In the genomic region with DNA sequence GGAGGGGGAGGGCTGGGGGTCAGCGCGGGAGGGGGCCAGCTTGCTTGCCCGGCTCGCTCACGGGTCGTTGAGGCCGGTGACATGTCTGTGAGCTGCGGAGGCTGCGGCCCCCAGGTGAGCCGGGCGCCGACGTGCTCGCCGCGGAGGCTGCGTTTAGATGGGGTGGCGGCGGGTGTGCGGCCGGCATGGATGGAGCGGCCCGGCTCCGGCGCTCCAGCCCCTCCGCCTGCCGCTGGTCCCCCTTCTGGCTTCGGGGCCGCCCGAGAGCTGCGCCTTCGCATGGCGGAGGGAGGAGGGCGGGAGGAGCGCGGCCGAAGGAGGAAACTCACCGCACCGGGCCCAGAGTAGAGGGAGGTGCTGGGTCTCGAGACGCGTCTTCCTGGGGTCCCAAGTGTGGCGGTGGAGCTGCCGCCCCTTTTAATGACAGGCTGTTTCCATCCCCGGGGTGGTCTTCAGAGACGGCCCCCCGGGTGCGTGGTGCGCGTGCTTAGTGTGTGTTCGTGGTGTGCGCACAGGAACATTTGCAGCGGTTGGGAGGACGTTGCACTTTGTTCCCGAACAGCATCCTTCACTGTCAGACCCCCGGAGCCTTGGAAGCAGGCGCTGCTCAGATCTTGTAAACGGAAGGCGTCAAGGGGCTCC, we compare ENCODE assay signal across 8 cellular contexts. TPM values are rescaled to one million over a fixed set of nuclear protein-coding genes. Genes with fewer than 3 reads are reported as not detected.
DNase-seq lines count a peak whose midpoint lies in the region; ATAC-seq and TF ChIP-seq lines count a peak whose summit lies in the region.

TSS of gene AKAP11 (plus strand) at position 38 of the 642 bp plus-strand sequence. CDS start 14,197 bp downstream, outside the sequence.

- peaks cover 6% of the 10 kb centered on the region for H3F3A ChIP-seq in SK-N-SH (replicated peaks; ENCODE audit: insufficient read depth)

- intact Hi-C loops in CD4-positive, alpha-beta T cell (cut with DNase I, micrococcal nuclease), result loop anchor here (5.0 to 10.0 kb wide), 7 partner anchors 123 to 1257 kb away; partner anchors contain the start of genes ELF1 (in 1 of the 2), MTRF1 (in 1 of the 2), VWA8 (in 1 of the 2) and WBP4 (in 1 of the 2)
- intact Hi-C loops in left ventricle myocardium superior (cut with micrococcal nuclease), result no loop called here

- peak in 9 of 10 experiments; percentile 8 to 54 (median 33) for DNase-seq in CD4-positive, alpha-beta T cell
- no peak for DNase-seq in SK-N-SH
- DNase-seq in left ventricle myocardium superior, result no peak
- DNase-seq in putamen (ENCODE audit: low spot score), result peak; percentile 45
- DNase-seq in GM19240 (ENCODE audit: insufficient read length, low spot score), result no peak

- H3K4me1 Mint-ChIP-seq in CD4-positive, alpha-beta T cell (ENCODE audit: low read depth), result peaks cover 53% of the 10 kb centered on the region

- H3K27me3 Mint-ChIP-seq in CD4-positive, alpha-beta T cell, result no peaks in the 10 kb centered on the region

- no peak for TF ChIP-seq CTCF in CD4-positive, alpha-beta T cell (IDR thresholded peaks at IDR 0.05)
- no peak for TF ChIP-seq CTCF in SK-N-SH (IDR thresholded peaks at IDR 0.05)

- no peaks in the 10 kb centered on the region for H3K27me3 ChIP-seq in CD4-positive, alpha-beta T cell (ENCODE audit: control insufficient read depth, insufficient read depth, low read length)
- H3K27me3 ChIP-seq in SK-N-SH (ENCODE audit: insufficient read depth), result no peaks in the 10 kb centered on the region

- peak within 1 kb of the TSS; percentile 81 for H3K9ac ChIP-seq in SK-N-SH

- H3K9me3 Mint-ChIP-seq in CD4-positive, alpha-beta T cell, result no peaks in the 10 kb centered on the region

- no peak for TF ChIP-seq RAD21 in SK-N-SH (IDR thresholded peaks at IDR 0.05; ENCODE audit: low read length)

- H3K9me3 ChIP-seq in CD4-positive, alpha-beta T cell (ENCODE audit: control insufficient read depth, low read length), result no peaks in the 10 kb centered on the region
- H3K9me3 ChIP-seq in SK-N-SH, result no peaks in the 10 kb centered on the region

- H3K36me3 Mint-ChIP-seq in CD4-positive, alpha-beta T cell (ENCODE audit: low read depth), result peaks cover 18% of the 10 kb centered on the region

- H3K9me2 ChIP-seq in SK-N-SH, result no peaks in the 10 kb centered on the region

- CTCF ChIA-PET in CD4-positive, alpha-beta T cell (lab: Charles Lee), result interaction anchor here (0.7 kb wide), 1 partner anchor 14 kb away, joined by 3 read pairs; no protein-coding TSS in a partner anchor
- CTCF ChIA-PET in SK-N-SH (lab: Yijun Ruan, JAX), result interaction anchor here (0.8 to 1.3 kb wide), 2 partner anchors 9 to 20 kb away, joined by 3 read pairs; no protein-coding TSS in a partner anchor

- H3K4me3 Mint-ChIP-seq in CD4-positive, alpha-beta T cell, result peak within 1 kb of the TSS; percentile 99

- peak within 1 kb of the TSS; percentile 88 to 95 for H3K4me3 ChIP-seq in SK-N-SH (ENCODE audit: low read depth in 2 of 2, low read length in 1 of 2)

- ATAC-seq in CD4-positive, alpha-beta T cell (ENCODE audit: poor library complexity), result peak; percentile 30
- peak; percentile 17 for ATAC-seq in GM19351 (IDR thresholded peaks at IDR 0.05; ENCODE audit: unreplicated experiment)
- ATAC-seq in HG03469 (IDR thresholded peaks at IDR 0.05; ENCODE audit: unreplicated experiment), result peak; percentile 10
- peak; percentile 63 for ATAC-seq in left ventricle myocardium superior

- TF ChIP-seq EP300 in SK-N-SH (IDR thresholded peaks at IDR 0.05; ENCODE audit: borderline replicate concordance in 1 of 2, low read depth in 1 of 2, low read length in 1 of 2), result no peak

- no peaks in the 10 kb centered on the region for H4K20me1 ChIP-seq in SK-N-SH (ENCODE audit: insufficient read depth)

- H3K4me2 ChIP-seq in SK-N-SH, result peak within 1 kb of the TSS; percentile 81

- no peak within 1 kb of the TSS for H3K27ac Mint-ChIP-seq in CD4-positive, alpha-beta T cell

- H2AFZ ChIP-seq in SK-N-SH (ENCODE audit: low read depth), result peak within 1 kb of the TSS; percentile 97

- H3K79me2 ChIP-seq in SK-N-SH (ENCODE audit: insufficient read depth), result peaks cover 41% of the 10 kb centered on the region

- WGBS in SK-N-SH (ENCODE audit: low lambda C conversion rate), result under 1% methylated on average over 33 of the region's 59 CpGs
- WGBS in adipose tissue, 3 donors, result 0% methylated on average over 49 to 59 of the region's 59 CpGs

- POLR2A ChIA-PET in CD4-positive, alpha-beta T cell (lab: Charles Lee), result interaction anchor here (0.7 to 2.6 kb wide), 22 partner anchors 8 to 1253 kb away, joined by 3 to 12 read pairs (median 4); partner anchors contain the start of genes DGKH, ELF1, EPSTI1 and WBP4
- POLR2A ChIA-PET in SK-N-SH (lab: Yijun Ruan, JAX), result interaction anchor here (0.6 kb wide), 1 partner anchor 1173 kb away, joined by 3 read pairs; no protein-coding TSS in a partner anchor

- H3K27ac ChIP-seq in CD4-positive, alpha-beta T cell (ENCODE audit: low read depth, low read length), result peak within 1 kb of the TSS; percentile 91
- peak within 1 kb of the TSS; percentile 90 to 93 for H3K27ac ChIP-seq in SK-N-SH (ENCODE audit: low read depth in 2 of 2, low read length in 1 of 2)
- H3K27ac ChIP-seq in adipose tissue (ENCODE audit: low read depth, low read length), result peak within 1 kb of the TSS; percentile 29

- H3K36me3 ChIP-seq in SK-N-SH (replicated peaks in 1 of 2; ENCODE audit: control insufficient read depth in 1 of 2, insufficient read depth in 2 of 2, low read length in 1 of 2), result peaks cover 0 to 1% of the 10 kb centered on the region in 2 experiments

- H3K4me1 ChIP-seq in SK-N-SH (ENCODE audit: control insufficient read depth in 1 of 2, insufficient read depth in 2 of 2, low read depth in 1 of 2, low read length in 1 of 2), result peaks cover 0 to 10% of the 10 kb centered on the region in 2 experiments; a peak in 3 of 4 replicates

TF ChIP-seq in SK-N-SH, 30 proteins besides CTCF, POLR2A, EP300 and RAD21:
- TF ChIP-seq SIN3A (IDR thresholded peaks at IDR 0.05; ENCODE audit: borderline replicate concordance, low read depth, low read length), result no peak
- TF ChIP-seq, protein P1, sequence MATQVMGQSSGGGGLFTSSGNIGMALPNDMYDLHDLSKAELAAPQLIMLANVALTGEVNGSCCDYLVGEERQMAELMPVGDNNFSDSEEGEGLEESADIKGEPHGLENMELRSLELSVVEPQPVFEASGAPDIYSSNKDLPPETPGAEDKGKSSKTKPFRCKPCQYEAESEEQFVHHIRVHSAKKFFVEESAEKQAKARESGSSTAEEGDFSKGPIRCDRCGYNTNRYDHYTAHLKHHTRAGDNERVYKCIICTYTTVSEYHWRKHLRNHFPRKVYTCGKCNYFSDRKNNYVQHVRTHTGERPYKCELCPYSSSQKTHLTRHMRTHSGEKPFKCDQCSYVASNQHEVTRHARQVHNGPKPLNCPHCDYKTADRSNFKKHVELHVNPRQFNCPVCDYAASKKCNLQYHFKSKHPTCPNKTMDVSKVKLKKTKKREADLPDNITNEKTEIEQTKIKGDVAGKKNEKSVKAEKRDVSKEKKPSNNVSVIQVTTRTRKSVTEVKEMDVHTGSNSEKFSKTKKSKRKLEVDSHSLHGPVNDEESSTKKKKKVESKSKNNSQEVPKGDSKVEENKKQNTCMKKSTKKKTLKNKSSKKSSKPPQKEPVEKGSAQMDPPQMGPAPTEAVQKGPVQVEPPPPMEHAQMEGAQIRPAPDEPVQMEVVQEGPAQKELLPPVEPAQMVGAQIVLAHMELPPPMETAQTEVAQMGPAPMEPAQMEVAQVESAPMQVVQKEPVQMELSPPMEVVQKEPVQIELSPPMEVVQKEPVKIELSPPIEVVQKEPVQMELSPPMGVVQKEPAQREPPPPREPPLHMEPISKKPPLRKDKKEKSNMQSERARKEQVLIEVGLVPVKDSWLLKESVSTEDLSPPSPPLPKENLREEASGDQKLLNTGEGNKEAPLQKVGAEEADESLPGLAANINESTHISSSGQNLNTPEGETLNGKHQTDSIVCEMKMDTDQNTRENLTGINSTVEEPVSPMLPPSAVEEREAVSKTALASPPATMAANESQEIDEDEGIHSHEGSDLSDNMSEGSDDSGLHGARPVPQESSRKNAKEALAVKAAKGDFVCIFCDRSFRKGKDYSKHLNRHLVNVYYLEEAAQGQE (IDR thresholded peaks at IDR 0.05; ENCODE audit: low read depth, low read length), result no peak
- TF ChIP-seq MAX (IDR thresholded peaks at IDR 0.05; ENCODE audit: low read depth), result peak; percentile 55; the same call in 1 of the 2 replicates

RNA-seq across cellular contexts. Expression of gene AKAP11, which starts in this region (rescaled TPM):
- total RNA-seq in CD4-positive, alpha-beta T cell, result 10 to 100 TPM; 18.0 to 18.4 TPM
- polyA plus RNA-seq in SK-N-SH (2012; rRNA removed) (5.6 and 8.8 TPM in 2 replicates), adipose tissue (1 to 10 TPM; 3.3 to 7.2 (median 6.1) TPM)
- polyA plus RNA-seq in SK-N-SH (2012; cell fraction: cytosol; rRNA removed), result 9.4 and 10.1 TPM in 2 replicates
- polyA plus RNA-seq in SK-N-SH (2012; cell fraction: nucleus; rRNA removed), result 4.0 and 8.8 TPM in 2 replicates
- total RNA-seq in left ventricle myocardium superior, result 19.3 TPM

Comparison
In these comparisons a context has a peak if more than half of its experiments do, and no peak if none do; other contexts are left out.
1. ATAC-seq: peak in every context shown above with its lines; median percentile 63 in left ventricle myocardium superior; 30 in CD4-positive, alpha-beta T cell; 17 in GM19351; 10 in HG03469.
2. DNase-seq: peak in CD4-positive, alpha-beta T cell (9 of 10) and putamen (single experiment); none in SK-N-SH (single experiment), left ventricle myocardium superior (single experiment) and GM19240 (single experiment).
3. H3K27ac ChIP-seq: peak in every context shown above with its lines; median percentile 92 in SK-N-SH; 91 in CD4-positive, alpha-beta T cell; 29 in adipose tissue.